16 cellular contexts compared by ENCODE assay signal in the genomic region with DNA sequence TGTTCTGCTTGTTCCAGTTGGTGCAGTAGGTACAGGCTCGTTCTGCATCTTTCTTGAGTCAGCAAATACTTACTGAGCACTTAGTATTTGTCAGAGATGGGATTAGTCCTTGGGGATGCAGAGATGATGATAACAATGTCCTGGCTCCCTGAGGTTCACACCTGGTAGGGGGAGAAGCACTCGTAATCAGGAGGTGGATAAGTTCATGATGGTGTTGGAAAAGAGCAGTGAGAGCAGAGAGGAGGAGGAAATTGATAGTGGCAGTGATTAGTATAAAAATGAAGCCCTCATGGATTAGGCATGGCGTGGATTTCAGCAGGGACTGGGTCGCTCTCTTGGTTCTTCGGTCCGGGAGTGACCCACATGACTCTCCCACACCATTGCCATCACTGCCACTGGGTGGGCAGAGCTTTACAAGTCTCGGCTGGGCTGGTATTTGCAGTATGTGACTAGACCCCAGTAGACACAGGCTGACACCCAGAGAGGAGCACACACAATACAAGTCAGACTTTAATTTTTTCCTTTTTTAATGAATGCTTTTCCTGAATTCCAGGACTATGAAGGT. TPM values are rescaled to one million over a fixed set of nuclear protein-coding genes. Genes with fewer than 3 reads are reported as not detected.
A peak's percentile ranks its signal among the peaks of the same experiment; 100 is the strongest.
DNase-seq lines count a peak whose midpoint lies in the region; ATAC-seq and TF ChIP-seq lines count a peak whose summit lies in the region.
"Had no signal": no experiment of that assay in that cellular context is flagged by ENCODE, and none has a peak within 500 bp of the region (broad histone marks: within the 10 kb centered on the region; RNA-seq: fewer than 3 reads in every experiment).

No MANE protein-coding gene starts in this region.

- H3K4me1 ChIP-seq in psoas muscle (peaks cover 4% of the 10 kb centered on the region), Caco-2 (peaks cover 6% of the 10 kb centered on the region; the same call in 1 of the 2 replicates)

- H3K27ac Mint-ChIP-seq in Caco-2 (ENCODE audit: unreplicated experiment), result no peak overlapping the region

- H3K9me3 Mint-ChIP-seq in activated T-cell treated with anti-CD3 and anti-CD28 coated beads, Interleukin-2, amount 50 U/mL, for 4 hours, result no peaks in the 10 kb centered on the region
- H3K9me3 Mint-ChIP-seq in Caco-2 (ENCODE audit: unreplicated experiment), result no peaks in the 10 kb centered on the region

- H3K9me3 ChIP-seq in psoas muscle (no peaks in the 10 kb centered on the region), Caco-2 (no peaks in the 10 kb centered on the region)
- H3K9me3 ChIP-seq: esophagus muscularis mucosa, upper lobe of left lung had no signal

- H3K4me1 Mint-ChIP-seq in activated T-cell treated with anti-CD3 and anti-CD28 coated beads, Interleukin-2, amount 50 U/mL, for 4 hours (ENCODE audit: low read depth), result peaks cover 16% of the 10 kb centered on the region
- H3K4me1 Mint-ChIP-seq in Caco-2 (ENCODE audit: low read depth, unreplicated experiment), result no peaks in the 10 kb centered on the region

- POLR2A ChIA-PET in Caco-2 (lab: Charles Lee), result no interaction called here

- CTCF ChIA-PET in Caco-2 (lab: Charles Lee), result no interaction called here

- 66 to 77% (median 66%) methylated on average over 7 of the region's 7 CpGs for whole genome bisulfite sequencing in psoas muscle, 3 donors

- intact Hi-C loops in psoas muscle (cut with DNase I) (no loop called here), Caco-2 (cut with micrococcal nuclease; ENCODE audit: unreplicated experiment) (no loop called here)

- H3K27me3 ChIP-seq in GM06990 (replicated peaks; ENCODE audit: control insufficient read depth, insufficient read depth, low read length) (no peaks in the 10 kb centered on the region; the same call in 1 of the 2 replicates), psoas muscle (ENCODE audit: insufficient read depth in 3 of 3, low read length in 2 of 3) (peaks cover 0 to 63% (median 19%) of the 10 kb centered on the region in 3 donors), Caco-2 (replicated peaks; ENCODE audit: control insufficient read depth, insufficient read depth, low read length) (peaks cover 6% of the 10 kb centered on the region)

- peaks cover 70% of the 10 kb centered on the region for H3K27me3 Mint-ChIP-seq in activated T-cell treated with anti-CD3 and anti-CD28 coated beads, Interleukin-2, amount 50 U/mL, for 4 hours (ENCODE audit: low read depth)
- peaks cover 50% of the 10 kb centered on the region for H3K27me3 Mint-ChIP-seq in Caco-2 (ENCODE audit: insufficient read depth, unreplicated experiment)

- DNase-seq in activated T-cell treated with anti-CD3 and anti-CD28 coated beads, Interleukin-2, amount 50 U/mL, for 4 hours, result no peak
- DNase-seq in activated T-cell treated with anti-CD3 and anti-CD28 coated beads, Interleukin-2, amount 50 U/mL, for 48 hours, result no peak
- DNase-seq in GM06990 (ENCODE audit: extremely low read depth, insufficient read length) (no peak), coronary artery (ENCODE audit: low spot score) (no peak), psoas muscle (no peak), NCI-H446 (lab: John Stamatoyannopoulos, UW) (no peak), Caco-2 (no peak)
- DNase-seq: activated CD8-positive, alpha-beta memory T cell treated with anti-CD3 and anti-CD28 coated beads, Interleukin-2, amount 50 U/mL, for 4 hours; amniotic stem cell; cortex of kidney; midbrain; NCI-H1694; NCI-H446 treated with DMSO at 0.1 percent for 48 hours; upper lobe of left lung had no signal

- H3K4me3 ChIP-seq in GM06990 (replicated peaks; ENCODE audit: low read depth, low read length) (peak overlapping the region; percentile 71), coronary artery (peak overlapping the region; percentile 71), psoas muscle (peak overlapping the region; percentile 67), Caco-2 (ENCODE audit: low read depth, low read length) (no peak overlapping the region)

- no peak for ATAC-seq in activated T-cell treated with anti-CD3 and anti-CD28 coated beads, Interleukin-2, amount 50 U/mL, for 4 hours
- ATAC-seq in psoas muscle, result no peak
- ATAC-seq in HG02884 (IDR thresholded peaks at IDR 0.05; ENCODE audit: unreplicated experiment), result no peak

- H3K27ac ChIP-seq in coronary artery (no peak overlapping the region), psoas muscle (no peak overlapping the region)
- H3K27ac ChIP-seq: esophagus muscularis mucosa, upper lobe of left lung had no signal

- H3K36me3 ChIP-seq in GM06990 (ENCODE audit: control insufficient read depth, insufficient read depth, low read length) (no peaks in the 10 kb centered on the region), psoas muscle (ENCODE audit: insufficient read depth in 1 of 2, low read depth in 1 of 2) (no peaks in the 10 kb centered on the region), Caco-2 (ENCODE audit: control insufficient read depth, insufficient read depth, low read length) (no peaks in the 10 kb centered on the region)
- H3K36me3 ChIP-seq: esophagus muscularis mucosa, upper lobe of left lung had no signal

- H3K36me3 Mint-ChIP-seq in activated T-cell treated with anti-CD3 and anti-CD28 coated beads, Interleukin-2, amount 50 U/mL, for 4 hours (ENCODE audit: insufficient read depth), result peaks cover 1% of the 10 kb centered on the region
- peaks cover 6% of the 10 kb centered on the region for H3K36me3 Mint-ChIP-seq in Caco-2 (ENCODE audit: insufficient read depth, unreplicated experiment)

- peak overlapping the region; percentile 78 for H3K4me3 Mint-ChIP-seq in activated T-cell treated with anti-CD3 and anti-CD28 coated beads, Interleukin-2, amount 50 U/mL, for 4 hours
- H3K4me3 Mint-ChIP-seq in Caco-2 (ENCODE audit: unreplicated experiment), result no peak overlapping the region

- no peak for TF ChIP-seq CTCF in GM06990 (IDR thresholded peaks at IDR 0.05; ENCODE audit: insufficient read depth, low read length, poor library complexity, severe bottlenecking)
- TF ChIP-seq CTCF in coronary artery (IDR thresholded peaks at IDR 0.05), result no peak
- no peak for TF ChIP-seq CTCF in psoas muscle (IDR thresholded peaks at IDR 0.05)
- TF ChIP-seq CTCF in Caco-2 (IDR thresholded peaks at IDR 0.05; ENCODE audit: insufficient read depth in 1 of 2, low read depth in 1 of 2, low read length in 1 of 2, severe bottlenecking in 1 of 2, unreplicated experiment in 1 of 2), result no peak

- BruUV-seq in Caco-2 (replicated peaks; lab: Mats Ljungman, UMichigan), result no TSS peak

RNA-seq across cellular contexts. Expression of gene SV2B, which starts 1.4 kb away (rescaled TPM):
- under 1 TPM in 2 of 3 donors, not detected in 1; 0.03 to 0.05 TPM for total RNA-seq in activated T-cell treated with anti-CD3 and anti-CD28 coated beads, Interleukin-2, amount 50 U/mL, for 4 hours
- total RNA-seq in psoas muscle, result 10 to 100 TPM in 1 of 4 donors, 1 to 10 TPM in 3; 2.1 to 10.1 (median 4.9) TPM
- under 1 TPM; 0.25 to 0.75 (median 0.64) TPM for polyA plus RNA-seq in psoas muscle
- not detected in 2 replicates for total RNA-seq in Caco-2 (2022)
